Comparison of ENCODE assay signal across 1 cellular context in the genomic region with DNA sequence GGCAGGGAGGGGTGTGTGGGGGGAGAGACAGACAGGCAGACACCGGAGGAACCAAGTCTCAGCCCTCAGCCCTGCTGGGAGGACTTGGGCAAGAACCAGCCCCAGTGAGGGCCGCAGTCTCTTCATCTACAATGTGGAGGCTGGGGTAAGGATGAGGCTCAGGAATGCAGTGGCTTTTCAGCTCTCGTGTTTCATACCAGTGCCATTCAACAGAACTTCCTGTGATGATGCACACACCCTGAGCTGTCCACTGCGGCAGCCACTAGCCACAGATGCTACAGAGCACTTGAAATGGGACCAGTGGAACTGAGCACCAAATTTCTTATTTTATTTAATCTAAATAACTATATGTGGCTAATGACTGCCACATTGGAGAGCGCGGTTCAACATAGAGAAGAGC.
TF ChIP-seq lines count a peak whose summit lies in the region.

No MANE protein-coding gene starts in this region.

TF ChIP-seq in SK-N-SH, 30 proteins besides CTCF, POLR2A, EP300 and RAD21 (continued from another document):
- TF ChIP-seq YY1 (IDR thresholded peaks at IDR 0.05; ENCODE audit: low read depth) (no peak), RXRA (IDR thresholded peaks at IDR 0.05; ENCODE audit: borderline replicate concordance, low read depth) (no peak), IRF3 (IDR thresholded peaks at IDR 0.05; ENCODE audit: low read depth, low read length) (no peak), MEF2A (IDR thresholded peaks at IDR 0.05; ENCODE audit: borderline replicate concordance, low read depth) (no peak), SMC3 (IDR thresholded peaks at IDR 0.05; ENCODE audit: low read depth, low read length) (no peak), NRF1 (IDR thresholded peaks at IDR 0.05; ENCODE audit: low read depth, low read length) (no peak), FOSL2 (IDR thresholded peaks at IDR 0.05; ENCODE audit: borderline replicate concordance, low read depth) (peak; percentile 39; the same call in 1 of the 2 replicates), USF2 (IDR thresholded peaks at IDR 0.05; ENCODE audit: borderline replicate concordance, low read depth, low read length) (no peak), RFX5 (IDR thresholded peaks at IDR 0.05; ENCODE audit: low read length) (no peak), TAF1 (IDR thresholded peaks at IDR 0.05; ENCODE audit: borderline replicate concordance, low read depth, low read length) (no peak), MAX (IDR thresholded peaks at IDR 0.05; ENCODE audit: low read depth) (peak; percentile 66), JUND (IDR thresholded peaks at IDR 0.05) (no peak), EZH2phosphoT487 (IDR thresholded peaks at IDR 0.05; ENCODE audit: borderline replicate concordance, low read depth) (no peak), GATA2 (CRISPR knock-in tag; IDR thresholded peaks at IDR 0.05) (no peak), PBX3 (IDR thresholded peaks at IDR 0.05) (peak; percentile 35; the same call in 1 of the 2 replicates), CHD2 (IDR thresholded peaks at IDR 0.05; ENCODE audit: low read length, partially characterized antibody) (no peak), FOXJ3 (CRISPR knock-in tag; IDR thresholded peaks at IDR 0.05) (no peak)
- TF ChIP-seq, protein P1, sequence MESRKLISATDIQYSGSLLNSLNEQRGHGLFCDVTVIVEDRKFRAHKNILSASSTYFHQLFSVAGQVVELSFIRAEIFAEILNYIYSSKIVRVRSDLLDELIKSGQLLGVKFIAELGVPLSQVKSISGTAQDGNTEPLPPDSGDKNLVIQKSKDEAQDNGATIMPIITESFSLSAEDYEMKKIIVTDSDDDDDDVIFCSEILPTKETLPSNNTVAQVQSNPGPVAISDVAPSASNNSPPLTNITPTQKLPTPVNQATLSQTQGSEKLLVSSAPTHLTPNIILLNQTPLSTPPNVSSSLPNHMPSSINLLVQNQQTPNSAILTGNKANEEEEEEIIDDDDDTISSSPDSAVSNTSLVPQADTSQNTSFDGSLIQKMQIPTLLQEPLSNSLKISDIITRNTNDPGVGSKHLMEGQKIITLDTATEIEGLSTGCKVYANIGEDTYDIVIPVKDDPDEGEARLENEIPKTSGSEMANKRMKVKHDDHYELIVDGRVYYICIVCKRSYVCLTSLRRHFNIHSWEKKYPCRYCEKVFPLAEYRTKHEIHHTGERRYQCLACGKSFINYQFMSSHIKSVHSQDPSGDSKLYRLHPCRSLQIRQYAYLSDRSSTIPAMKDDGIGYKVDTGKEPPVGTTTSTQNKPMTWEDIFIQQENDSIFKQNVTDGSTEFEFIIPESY (IDR thresholded peaks at IDR 0.05; ENCODE audit: borderline replicate concordance, low read depth) = no peak
- TF ChIP-seq, protein P2, sequence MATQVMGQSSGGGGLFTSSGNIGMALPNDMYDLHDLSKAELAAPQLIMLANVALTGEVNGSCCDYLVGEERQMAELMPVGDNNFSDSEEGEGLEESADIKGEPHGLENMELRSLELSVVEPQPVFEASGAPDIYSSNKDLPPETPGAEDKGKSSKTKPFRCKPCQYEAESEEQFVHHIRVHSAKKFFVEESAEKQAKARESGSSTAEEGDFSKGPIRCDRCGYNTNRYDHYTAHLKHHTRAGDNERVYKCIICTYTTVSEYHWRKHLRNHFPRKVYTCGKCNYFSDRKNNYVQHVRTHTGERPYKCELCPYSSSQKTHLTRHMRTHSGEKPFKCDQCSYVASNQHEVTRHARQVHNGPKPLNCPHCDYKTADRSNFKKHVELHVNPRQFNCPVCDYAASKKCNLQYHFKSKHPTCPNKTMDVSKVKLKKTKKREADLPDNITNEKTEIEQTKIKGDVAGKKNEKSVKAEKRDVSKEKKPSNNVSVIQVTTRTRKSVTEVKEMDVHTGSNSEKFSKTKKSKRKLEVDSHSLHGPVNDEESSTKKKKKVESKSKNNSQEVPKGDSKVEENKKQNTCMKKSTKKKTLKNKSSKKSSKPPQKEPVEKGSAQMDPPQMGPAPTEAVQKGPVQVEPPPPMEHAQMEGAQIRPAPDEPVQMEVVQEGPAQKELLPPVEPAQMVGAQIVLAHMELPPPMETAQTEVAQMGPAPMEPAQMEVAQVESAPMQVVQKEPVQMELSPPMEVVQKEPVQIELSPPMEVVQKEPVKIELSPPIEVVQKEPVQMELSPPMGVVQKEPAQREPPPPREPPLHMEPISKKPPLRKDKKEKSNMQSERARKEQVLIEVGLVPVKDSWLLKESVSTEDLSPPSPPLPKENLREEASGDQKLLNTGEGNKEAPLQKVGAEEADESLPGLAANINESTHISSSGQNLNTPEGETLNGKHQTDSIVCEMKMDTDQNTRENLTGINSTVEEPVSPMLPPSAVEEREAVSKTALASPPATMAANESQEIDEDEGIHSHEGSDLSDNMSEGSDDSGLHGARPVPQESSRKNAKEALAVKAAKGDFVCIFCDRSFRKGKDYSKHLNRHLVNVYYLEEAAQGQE (IDR thresholded peaks at IDR 0.05; ENCODE audit: low read depth, low read length) = peak; percentile 78
TF ChIP-seq in SK-N-SH: peak in this region for 5.
